Comparison of ENCODE assay signal across 8 cellular contexts in the genomic region with DNA sequence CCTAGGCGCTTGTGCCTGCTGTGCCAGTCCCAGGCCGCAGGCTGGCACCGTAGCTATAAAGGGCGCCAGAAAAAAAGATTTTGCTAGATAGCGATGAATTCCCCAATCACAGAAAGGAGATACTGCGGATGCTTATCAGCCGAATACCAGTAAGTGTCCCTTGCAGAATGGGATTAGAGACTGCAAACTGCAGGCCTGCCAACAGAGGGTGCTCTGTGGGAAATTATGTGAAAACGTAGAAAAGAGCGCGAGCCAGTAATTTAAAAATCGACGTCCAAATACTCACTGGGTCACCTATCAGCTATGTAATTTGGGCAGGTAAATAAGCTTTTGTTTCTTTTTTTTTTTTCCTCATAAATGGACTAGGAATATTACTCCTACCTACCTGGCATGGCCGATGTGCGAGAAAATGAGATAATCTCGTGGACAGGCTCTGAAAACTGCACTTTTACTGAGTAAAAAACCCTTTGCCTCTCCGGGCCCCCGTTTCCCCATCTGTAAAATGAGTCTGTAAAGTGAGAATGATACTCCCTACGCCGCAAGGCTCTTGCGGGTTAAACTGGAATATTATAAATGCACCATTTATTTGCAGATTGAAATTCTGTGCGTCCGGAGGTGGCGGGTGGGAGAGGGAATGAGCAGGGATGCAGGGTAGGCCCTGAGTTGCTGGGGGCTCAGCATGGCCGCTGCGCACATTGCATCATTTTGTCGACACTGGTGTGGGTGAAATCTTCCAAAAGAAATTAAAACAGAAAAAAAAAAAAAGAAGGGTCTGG. TPM values are rescaled to one million over a fixed set of nuclear protein-coding genes. Genes with fewer than 3 reads are reported as not detected.
DNase-seq lines count a peak whose midpoint lies in the region; ATAC-seq and TF ChIP-seq lines count a peak whose summit lies in the region.

No MANE protein-coding gene starts in this region.

- H3K4me2 ChIP-seq in osteoblast (ENCODE audit: insufficient read depth, low read length) = peak overlapping the region; percentile 90

- H3K4me1 ChIP-seq in SJSA1 (replicated peaks) (peaks cover 33% of the 10 kb centered on the region), osteoblast (ENCODE audit: insufficient read depth, low read length) (peaks cover 19% of the 10 kb centered on the region)

- H3K36me3 ChIP-seq in MG63 = peaks cover 15% of the 10 kb centered on the region
- peaks cover 36% of the 10 kb centered on the region for H3K36me3 ChIP-seq in SJSA1
- peaks cover 7% of the 10 kb centered on the region for H3K36me3 ChIP-seq in osteoblast (ENCODE audit: insufficient read depth, low read length)

- H3K27ac ChIP-seq in SJSA1 (peak overlapping the region; percentile 88), osteoblast (ENCODE audit: low read depth, low read length) (peak overlapping the region; percentile 15)

- ATAC-seq in GM21423 (IDR thresholded peaks at IDR 0.05; ENCODE audit: unreplicated experiment) = peak; percentile 39

- peaks cover 8% of the 10 kb centered on the region for H3K36me3 Mint-ChIP-seq in activated naive CD4-positive, alpha-beta T cell treated with anti-CD3 and anti-CD28 coated beads, Interleukin-2, amount 10 ng/mL, durations not matched to agents 7 days and 5 days
- H3K36me3 Mint-ChIP-seq in type B pancreatic cell = peaks cover 12% of the 10 kb centered on the region

- H3K9me3 ChIP-seq in MG63 (no peaks in the 10 kb centered on the region), SJSA1 (replicated peaks) (peaks cover 4% of the 10 kb centered on the region; the same call in 1 of the 2 replicates), osteoblast (ENCODE audit: low read depth, low read length) (no peaks in the 10 kb centered on the region)

- TF ChIP-seq CTCF in osteoblast (IDR thresholded peaks at IDR 0.05; ENCODE audit: extremely low read depth, low read depth, low read length) (peak; percentile 94), type B pancreatic cell (conservative IDR thresholded peaks at IDR 0.05) (peak; percentile 92)

- DNase-seq in CMK (ENCODE audit: low read depth) (peak; percentile 65), MG63 (peak; percentile 58), SJSA1 (ENCODE audit: low read depth in 1 of 2, low spot score in 2 of 2) (peak; percentile 69 to 76), glomerular visceral epithelial cell (ENCODE audit: extremely low spot score) (peak; percentile 70), osteoblast (ENCODE audit: insufficient read length, low spot score, missing footprints) (peak; percentile 93), type B pancreatic cell (ENCODE audit: extremely low spot score, unreplicated experiment) (no peak)
- peak; percentile 81 for DNase-seq in activated naive CD4-positive, alpha-beta T cell treated with anti-CD3 and anti-CD28 coated beads, Interleukin-2, amount 10 ng/mL, durations not matched to agents 7 days and 5 days

- H3K4me1 Mint-ChIP-seq in activated naive CD4-positive, alpha-beta T cell treated with anti-CD3 and anti-CD28 coated beads, Interleukin-2, amount 10 ng/mL, durations not matched to agents 7 days and 5 days = peaks cover 39% of the 10 kb centered on the region
- peaks cover 21% of the 10 kb centered on the region for H3K4me1 Mint-ChIP-seq in type B pancreatic cell (ENCODE audit: unreplicated experiment)

- peak overlapping the region; percentile 96 for H2AFZ ChIP-seq in osteoblast (ENCODE audit: low read length)

- H3K4me3 Mint-ChIP-seq in activated naive CD4-positive, alpha-beta T cell treated with anti-CD3 and anti-CD28 coated beads, Interleukin-2, amount 10 ng/mL, durations not matched to agents 7 days and 5 days = peak overlapping the region; percentile 84
- H3K4me3 Mint-ChIP-seq in type B pancreatic cell = peak overlapping the region; percentile 94

- no peaks in the 10 kb centered on the region for H3K27me3 Mint-ChIP-seq in activated naive CD4-positive, alpha-beta T cell treated with anti-CD3 and anti-CD28 coated beads, Interleukin-2, amount 10 ng/mL, durations not matched to agents 7 days and 5 days
- no peaks in the 10 kb centered on the region for H3K27me3 Mint-ChIP-seq in type B pancreatic cell

- no peaks in the 10 kb centered on the region for H3K9me3 Mint-ChIP-seq in activated naive CD4-positive, alpha-beta T cell treated with anti-CD3 and anti-CD28 coated beads, Interleukin-2, amount 10 ng/mL, durations not matched to agents 7 days and 5 days
- no peaks in the 10 kb centered on the region for H3K9me3 Mint-ChIP-seq in type B pancreatic cell

- peaks cover 28% of the 10 kb centered on the region for H3K79me2 ChIP-seq in osteoblast (ENCODE audit: insufficient read depth, low read length)

- CTCF ChIA-PET in activated naive CD4-positive, alpha-beta T cell treated with anti-CD3 and anti-CD28 coated beads, Interleukin-2, amount 10 ng/mL, durations not matched to agents 7 days and 5 days (lab: Charles Lee) = interaction anchor here (0.6 to 6.6 kb wide), 16 partner anchors 8 to 635 kb away, joined by 3 to 59 read pairs (median 6); a partner anchor contains a TSS

- H3K4me3 ChIP-seq in MG63 (peak overlapping the region; percentile 100), SJSA1 (peak overlapping the region; percentile 96), osteoblast (ENCODE audit: insufficient read depth, low read length) (peak overlapping the region; percentile 84)

- peak overlapping the region; percentile 91 for H3K27ac Mint-ChIP-seq in activated naive CD4-positive, alpha-beta T cell treated with anti-CD3 and anti-CD28 coated beads, Interleukin-2, amount 10 ng/mL, durations not matched to agents 7 days and 5 days
- peak overlapping the region; percentile 82 for H3K27ac Mint-ChIP-seq in type B pancreatic cell

- no peaks in the 10 kb centered on the region for H3K27me3 ChIP-seq in MG63
- H3K27me3 ChIP-seq in SJSA1 (replicated peaks) = no peaks in the 10 kb centered on the region
- no peaks in the 10 kb centered on the region for H3K27me3 ChIP-seq in osteoblast (ENCODE audit: insufficient read depth, low read length)

- H4K20me1 ChIP-seq in osteoblast (ENCODE audit: insufficient read depth, low read length) = peaks cover 14% of the 10 kb centered on the region

RNA-seq across cellular contexts. Expression of a gene that starts 1.2 kb away (rescaled TPM):
- total RNA-seq in MG63 (2014; rRNA removed; shearing (Covaris generic); ENCODE audit: low replicate concordance) = 9.9 and 25.5 TPM in 2 replicates
- 20.2 and 29.3 TPM in 2 replicates for total RNA-seq in SJSA1 (2014; rRNA removed; shearing (Covaris generic))
- 21.5 and 23.2 TPM in 2 replicates for total RNA-seq in osteoblast
- 36.5 and 37.2 TPM in 2 replicates for total RNA-seq in type B pancreatic cell (ENCODE audit: low replicate concordance)

RNA-seq across cellular contexts. Expression of a gene that starts 26.8 kb away (rescaled TPM):
- not detected in 2 replicates for total RNA-seq in MG63 (2014; rRNA removed; shearing (Covaris generic); ENCODE audit: low replicate concordance)
- total RNA-seq in SJSA1 (2014; rRNA removed; shearing (Covaris generic)) = under 0.01 TPM in 1 of 2 replicates, not detected in the other
- total RNA-seq in osteoblast = under 0.01 TPM in 2 replicates
- total RNA-seq in type B pancreatic cell (ENCODE audit: low replicate concordance) = 5.5 and 10.4 TPM in 2 replicates
